In the genomic region with DNA sequence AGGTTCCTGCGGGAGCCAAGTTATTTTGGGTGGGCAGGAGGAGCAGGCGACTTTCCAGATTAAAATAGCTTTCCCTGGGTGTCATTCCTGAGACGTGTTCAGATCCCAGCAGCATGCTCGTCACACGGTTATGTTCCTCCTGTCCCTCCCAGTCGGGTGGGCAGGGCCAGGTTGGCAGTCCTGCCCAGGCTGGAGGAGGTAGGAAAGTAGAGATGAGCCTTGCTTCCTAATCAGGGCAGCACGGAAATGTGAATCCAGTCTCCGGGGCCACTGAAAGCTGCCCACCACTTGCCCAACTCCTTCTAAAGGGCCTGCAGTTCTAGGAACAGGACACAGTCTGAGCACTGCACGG, we compare ENCODE assay signal across 10 cellular contexts.
A peak's percentile ranks its signal among the peaks of the same experiment; 100 is the strongest.
DNase-seq lines count a peak whose midpoint lies in the region; ATAC-seq and TF ChIP-seq lines count a peak whose summit lies in the region.
"Had no signal": no experiment of that assay in that cellular context is flagged by ENCODE, and none has a peak within 500 bp of the region (broad histone marks: within the 10 kb centered on the region; RNA-seq: fewer than 3 reads in every experiment).

No MANE protein-coding gene starts in this region.

- no peaks in the 10 kb centered on the region for H3K27me3 Mint-ChIP-seq in activated naive CD8-positive, alpha-beta T cell treated with anti-CD3 and anti-CD28 coated beads for 36 hours

- no peaks in the 10 kb centered on the region for H3K79me2 ChIP-seq in GM23248 (ENCODE audit: insufficient read depth)

- 51 to 52% methylated on average over 9 of the region's 9 CpGs for WGBS in GM23248 (ENCODE audit: low coverage in 1 of 2, low lambda C conversion rate in 2 of 2, missing lambda C conversion rate in 2 of 2), 2 experiments
- WGBS in stomach, 5 donors, result 46 to 67% (median 64%) methylated on average over 9 of the region's 9 CpGs

- no peaks in the 10 kb centered on the region; the same call in 1 of the 2 replicates for H3F3A ChIP-seq in GM23248 (ENCODE audit: insufficient read depth)

- peak; percentile 26; the same call in 1 of the 3 replicates for ATAC-seq in RWPE2 (ENCODE audit: low read depth)
- ATAC-seq in GM18520 (IDR thresholded peaks at IDR 0.05; ENCODE audit: unreplicated experiment), result no peak
- ATAC-seq: activated CD4-positive, CD25-positive, alpha-beta regulatory T cell treated with anti-CD3 and anti-CD28 coated beads, Interleukin-2, amount 50 U/mL, for 24 hours had no signal

- no peaks in the 10 kb centered on the region for H3K9me3 Mint-ChIP-seq in activated naive CD8-positive, alpha-beta T cell treated with anti-CD3 and anti-CD28 coated beads for 36 hours

- H3K27ac ChIP-seq in GM23248 (no peak overlapping the region), RWPE2 (ENCODE audit: poor library complexity, severe bottlenecking) (no peak overlapping the region), right atrium auricular region (peak overlapping the region; percentile 86), stomach (peak overlapping the region in 3 of 5 donors; percentile 9 to 56 (median 14))

- H3K4me3 ChIP-seq in GM23248 (no peak overlapping the region), RWPE2 (ENCODE audit: severe bottlenecking) (no peak overlapping the region), right atrium auricular region (no peak overlapping the region), stomach (no peak overlapping the region)

- H3K4me1 ChIP-seq in GM23248 (ENCODE audit: insufficient read depth), result peaks cover 14% of the 10 kb centered on the region; the same call in 1 of the 2 replicates
- peaks cover 5% of the 10 kb centered on the region for H3K4me1 ChIP-seq in RWPE2 (ENCODE audit: insufficient read depth, poor library complexity, severe bottlenecking)
- peaks cover 0 to 20% of the 10 kb centered on the region in 2 donors for H3K4me1 ChIP-seq in right atrium auricular region
- H3K4me1 ChIP-seq in stomach, result peaks cover 19 to 36% (median 31%) of the 10 kb centered on the region in 4 donors

- H3K4me1 Mint-ChIP-seq in activated naive CD8-positive, alpha-beta T cell treated with anti-CD3 and anti-CD28 coated beads for 36 hours, result peaks cover 2% of the 10 kb centered on the region

- no peak overlapping the region for H3K4me3 Mint-ChIP-seq in activated naive CD8-positive, alpha-beta T cell treated with anti-CD3 and anti-CD28 coated beads for 36 hours

- H3K36me3 ChIP-seq in GM23248 (ENCODE audit: low read depth) (no peaks in the 10 kb centered on the region), RWPE2 (ENCODE audit: low read depth) (no peaks in the 10 kb centered on the region), right atrium auricular region (no peaks in the 10 kb centered on the region), stomach (no peaks in the 10 kb centered on the region)

- H3K9me3 ChIP-seq in GM23248 (ENCODE audit: low read depth) (no peaks in the 10 kb centered on the region), RWPE2 (ENCODE audit: severe bottlenecking) (no peaks in the 10 kb centered on the region), right atrium auricular region (no peaks in the 10 kb centered on the region), stomach (no peaks in the 10 kb centered on the region)

- H3K9ac ChIP-seq in GM23248, result no peak overlapping the region

- no peak overlapping the region for H3K4me2 ChIP-seq in GM23248 (ENCODE audit: unreplicated experiment)

- TF ChIP-seq CTCF in RWPE2 (IDR thresholded peaks at IDR 0.05; ENCODE audit: poor library complexity, severe bottlenecking), result no peak
- TF ChIP-seq CTCF in right atrium auricular region (IDR thresholded peaks at IDR 0.05), result no peak
- TF ChIP-seq CTCF in stomach (IDR thresholded peaks at IDR 0.05), result no peak

- no peak for TF ChIP-seq EP300 in stomach (IDR thresholded peaks at IDR 0.05)

- TF ChIP-seq POLR2A in stomach (IDR thresholded peaks at IDR 0.05), result no peak

- DNase-seq in GM23248, result peak; percentile 75
- no peak for DNase-seq in RWPE2 (ENCODE audit: low spot score)
- no peak for DNase-seq in right atrium auricular region (ENCODE audit: low spot score)
- DNase-seq in stomach, result no peak
- DNase-seq in midbrain (lab: John Stamatoyannopoulos, UW), result no peak
- no peak for DNase-seq in activated naive CD8-positive, alpha-beta T cell treated with anti-CD3 and anti-CD28 coated beads for 36 hours
- DNase-seq: NCI-H2107, trophoblast cell had no signal

- no peak overlapping the region for H2AFZ ChIP-seq in GM23248

- H3K27me3 ChIP-seq in GM23248 (replicated peaks; ENCODE audit: insufficient read depth), result no peaks in the 10 kb centered on the region
- H3K27me3 ChIP-seq in RWPE2 (ENCODE audit: insufficient read depth, poor library complexity, severe bottlenecking), result no peaks in the 10 kb centered on the region
- no peaks in the 10 kb centered on the region for H3K27me3 ChIP-seq in right atrium auricular region
- H3K27me3 ChIP-seq in stomach, result no peaks in the 10 kb centered on the region

- no peaks in the 10 kb centered on the region for H4K20me1 ChIP-seq in GM23248 (ENCODE audit: insufficient read depth)

- no peaks in the 10 kb centered on the region for H3K9me2 ChIP-seq in GM23248 (ENCODE audit: insufficient read depth)

- H3K27ac Mint-ChIP-seq in activated naive CD8-positive, alpha-beta T cell treated with anti-CD3 and anti-CD28 coated beads for 36 hours, result no peak overlapping the region

- no peaks in the 10 kb centered on the region for H3K36me3 Mint-ChIP-seq in activated naive CD8-positive, alpha-beta T cell treated with anti-CD3 and anti-CD28 coated beads for 36 hours

- intact Hi-C loops in stomach (cut with DNase I; ENCODE audit: low total_unique reads), result no loop called here

- in situ Hi-C loops in GM23248 (cut with MboI), result no loop called here

Comparison
In these comparisons a context has a peak if more than half of its experiments do, and no peak if none do; other contexts are left out.
1. H3K27ac ChIP-seq: peak in right atrium auricular region (2 of 2) and stomach (3 of 5); none in GM23248 (single experiment) and RWPE2 (single experiment).